21 cellular contexts compared by ENCODE assay signal in genomic region chr10:24981161-24981710, GRCh38. TPM values are rescaled to one million over a fixed set of nuclear protein-coding genes. Genes with fewer than 3 reads are reported as not detected.
"Had no signal": no experiment of that assay in that cellular context is flagged by ENCODE, and none has a peak within 500 bp of the region (broad histone marks: within the 10 kb centered on the region; RNA-seq: fewer than 3 reads in every experiment).

No MANE protein-coding gene starts in this region.

- H3K4me1 ChIP-seq: right lobe of liver, SJCRH30, suprapubic skin, upper lobe of left lung had no signal

- H3K4me3 ChIP-seq: esophagus muscularis mucosa, gastrocnemius medialis, hepatocyte, lung, right lobe of liver, SJCRH30, suprapubic skin, upper lobe of left lung had no signal

- H3K36me3 ChIP-seq: brain microvascular endothelial cell, esophagus muscularis mucosa, gastrocnemius medialis, right lobe of liver, SJCRH30, suprapubic skin, upper lobe of left lung had no signal

- DNase-seq: activated CD4-positive, alpha-beta T cell treated with anti-CD3 and anti-CD28 coated beads, Interleukin-2, amount 10 ng/mL, durations not matched to agents 24 days and 14 days; activated naive CD4-positive, alpha-beta T cell treated with anti-CD3 and anti-CD28 coated beads for 36 hours; brain microvascular endothelial cell; dermis blood vessel endothelial cell; endodermal cell; gastrocnemius medialis; kidney glomerular epithelial cell; naive B cell; posterior cingulate gyrus; right lobe of liver; SJCRH30; stimulated activated CD4-positive, alpha-beta T cell treated with anti-CD3 and anti-CD28 coated beads, Interleukin-2, amount 100 ng/mL, for 24 hours; stimulated activated naive B cell treated with anti-CD40 and anti-IgM and Interleukin-4, amounts not matched to agents 10 μg/mL and 1 μg/mL and 100 μg/mL, for 72 hours; T-helper 9 cell; upper lobe of left lung had no signal

- ATAC-seq: activated T-helper 17 cell treated with anti-CD3 and anti-CD28 coated beads, Interleukin-2, amount 50 U/mL, for 72 hours; gastrocnemius medialis; right lobe of liver; stimulated activated naive B cell treated with anti-CD40 and anti-IgM and Interleukin-4, amounts not matched to agents 10 μg/mL and 1 μg/mL and 100 μg/mL, for 72 hours; WTC11 had no signal

- H3K27me3 ChIP-seq: brain microvascular endothelial cell, esophagus muscularis mucosa, gastrocnemius medialis, hepatocyte, right lobe of liver, suprapubic skin, upper lobe of left lung had no signal

- H2AFZ ChIP-seq: hepatocyte had no signal

- H3K4me2 ChIP-seq: hepatocyte had no signal

- H3K27ac ChIP-seq: brain microvascular endothelial cell, esophagus muscularis mucosa, gastrocnemius medialis, hepatocyte, right lobe of liver, SJCRH30, suprapubic skin, upper lobe of left lung had no signal

- H3K9me3 ChIP-seq: esophagus muscularis mucosa, gastrocnemius medialis, right lobe of liver, SJCRH30, suprapubic skin, upper lobe of left lung had no signal

RNA-seq across cellular contexts. Expression of gene ENKUR, which starts 34.7 kb away (rescaled TPM):
- total RNA-seq: activated CD4-positive, alpha-beta T cell treated with anti-CD3 and anti-CD28 coated beads, Interleukin-2, amount 10 ng/mL, durations not matched to agents 24 days and 14 days; activated naive CD4-positive, alpha-beta T cell treated with anti-CD3 and anti-CD28 coated beads for 36 hours; endodermal cell; gastrocnemius medialis; SJCRH30; suprapubic skin; WTC11 had no signal
